In the genomic region with DNA sequence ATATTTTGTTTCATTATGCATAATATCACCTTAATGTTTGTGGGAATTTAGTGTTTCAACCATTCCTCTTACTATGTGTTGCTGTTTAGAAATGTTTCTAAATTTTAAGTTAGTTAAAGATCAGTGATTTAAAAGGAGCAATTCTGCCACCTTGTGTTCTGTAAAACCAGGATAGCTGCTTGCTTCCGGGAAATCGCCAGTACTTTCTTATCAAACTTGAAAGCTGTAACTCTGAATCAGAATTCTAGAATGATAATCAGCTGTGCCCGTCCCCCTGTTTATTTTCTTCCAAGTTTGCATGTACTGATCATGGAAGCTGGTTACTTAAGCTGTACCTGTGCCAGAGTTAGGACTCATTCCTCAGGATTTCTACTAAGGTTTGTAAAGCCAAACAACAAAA, we compare ENCODE assay signal across 8 cellular contexts.
DNase-seq lines count a peak whose midpoint lies in the region; ATAC-seq and TF ChIP-seq lines count a peak whose summit lies in the region.

No MANE protein-coding gene starts in this region.

- H3K4me3 ChIP-seq in neural cell (ENCODE audit: low read length): no peak overlapping the region

- peak; percentile 9 for DNase-seq in Calu3
- peak; percentile 49 for DNase-seq in NOMO-1 treated with DMSO at 0.1 percent for 48 hours (lab: John Stamatoyannopoulos, UW; ENCODE audit: unreplicated experiment)
- DNase-seq in endothelial cell (ENCODE audit: low spot score): no peak
- no peak for DNase-seq in activated T-cell treated with anti-CD3 and anti-CD28 coated beads, Interleukin-2, amount 50 U/mL, for 4 hours
- no peak for DNase-seq in DMS79 treated with DMSO at 0.1 percent for 48 hours (lab: John Stamatoyannopoulos, UW)
- DNase-seq in cerebellum (ENCODE audit: low spot score): no peak

- H3K4me1 Mint-ChIP-seq in Calu3 (ENCODE audit: low read depth, unreplicated experiment) (peaks cover 14% of the 10 kb centered on the region), endothelial cell (ENCODE audit: unreplicated experiment) (peaks cover 24% of the 10 kb centered on the region)
- no peaks in the 10 kb centered on the region for H3K4me1 Mint-ChIP-seq in activated T-cell treated with anti-CD3 and anti-CD28 coated beads, Interleukin-2, amount 50 U/mL, for 4 hours (ENCODE audit: low read depth)

- H3K36me3 ChIP-seq in neural cell (ENCODE audit: insufficient read depth, low read length): no peaks in the 10 kb centered on the region

- no peaks in the 10 kb centered on the region for H3K9me3 ChIP-seq in neural cell (ENCODE audit: low read length)

- no peak for TF ChIP-seq EP300 in neural cell (conservative IDR thresholded peaks at IDR 0.05; ENCODE audit: poor library complexity, severe bottlenecking)

- H3K79me2 ChIP-seq in neural cell (replicated peaks; ENCODE audit: insufficient read depth, low read length): no peaks in the 10 kb centered on the region

- H3K27ac Mint-ChIP-seq in Calu3 (ENCODE audit: unreplicated experiment) (no peak overlapping the region), endothelial cell (ENCODE audit: unreplicated experiment) (no peak overlapping the region)

- no peaks in the 10 kb centered on the region for H3K36me3 Mint-ChIP-seq in Calu3 (ENCODE audit: insufficient read depth, unreplicated experiment)
- H3K36me3 Mint-ChIP-seq in endothelial cell (ENCODE audit: low read depth, unreplicated experiment): no peaks in the 10 kb centered on the region
- no peaks in the 10 kb centered on the region for H3K36me3 Mint-ChIP-seq in activated T-cell treated with anti-CD3 and anti-CD28 coated beads, Interleukin-2, amount 50 U/mL, for 4 hours (ENCODE audit: insufficient read depth)

- H3K27me3 Mint-ChIP-seq in Calu3 (ENCODE audit: unreplicated experiment): no peaks in the 10 kb centered on the region
- H3K27me3 Mint-ChIP-seq in endothelial cell (ENCODE audit: unreplicated experiment): no peaks in the 10 kb centered on the region
- H3K27me3 Mint-ChIP-seq in activated T-cell treated with anti-CD3 and anti-CD28 coated beads, Interleukin-2, amount 50 U/mL, for 4 hours (ENCODE audit: low read depth): peaks cover 4% of the 10 kb centered on the region

- H4K20me1 ChIP-seq in neural cell (ENCODE audit: insufficient read depth): no peaks in the 10 kb centered on the region

- no TSS peak for BruUV-seq in Calu3 (replicated peaks; lab: Mats Ljungman, UMichigan)

- H3K27ac ChIP-seq in neural cell (ENCODE audit: low read length): no peak overlapping the region

- TF ChIP-seq CTCF in Calu3 (IDR thresholded peaks at IDR 0.05; ENCODE audit: unreplicated experiment) (peak; percentile 22), endothelial cell (IDR thresholded peaks at IDR 0.05; ENCODE audit: unreplicated experiment) (peak; percentile 23), neural cell (IDR thresholded peaks at IDR 0.05; ENCODE audit: poor library complexity, severe bottlenecking) (peak; percentile 60)

- CTCF ChIA-PET in Calu3 (lab: Charles Lee): interaction anchor here (1.1 to 1.5 kb wide), 3 partner anchors 246 to 577 kb away, joined by 4 to 13 read pairs (median 11); no protein-coding TSS in a partner anchor

- H3F3A ChIP-seq in neural cell (ENCODE audit: insufficient read depth, low read length, poor library complexity, severe bottlenecking): no peaks in the 10 kb centered on the region

- TF ChIP-seq RAD21 in neural cell (conservative IDR thresholded peaks at IDR 0.05): peak; percentile 62

- intact Hi-C loops in Calu3 (cut with micrococcal nuclease; ENCODE audit: unreplicated experiment): loop anchor here (2.0 to 5.0 kb wide), 4 partner anchors 186 to 634 kb away; no protein-coding TSS in a partner anchor

- H3K4me3 Mint-ChIP-seq in Calu3 (ENCODE audit: low read depth, unreplicated experiment) (no peak overlapping the region), endothelial cell (ENCODE audit: unreplicated experiment) (no peak overlapping the region)
- H3K4me3 Mint-ChIP-seq in activated T-cell treated with anti-CD3 and anti-CD28 coated beads, Interleukin-2, amount 50 U/mL, for 4 hours: no peak overlapping the region

- no peaks in the 10 kb centered on the region for H3K27me3 ChIP-seq in neural cell (ENCODE audit: insufficient read depth, low read depth, low read length)

- no peak overlapping the region for H3K4me2 ChIP-seq in neural cell (ENCODE audit: low read length)

- no peak overlapping the region for H3K9ac ChIP-seq in neural cell (ENCODE audit: low read length)

- ATAC-seq in HG02763 (IDR thresholded peaks at IDR 0.05; ENCODE audit: unreplicated experiment): no peak
- no peak for ATAC-seq in activated T-cell treated with anti-CD3 and anti-CD28 coated beads, Interleukin-2, amount 50 U/mL, for 4 hours

- H2AFZ ChIP-seq in neural cell (ENCODE audit: low read depth, low read length): no peak overlapping the region

- H3K9me2 ChIP-seq in neural cell (ENCODE audit: insufficient read depth, low read length): no peaks in the 10 kb centered on the region

- H3K9me3 Mint-ChIP-seq in Calu3 (ENCODE audit: low read depth, unreplicated experiment): no peaks in the 10 kb centered on the region
- no peaks in the 10 kb centered on the region for H3K9me3 Mint-ChIP-seq in endothelial cell (ENCODE audit: unreplicated experiment)
- no peaks in the 10 kb centered on the region for H3K9me3 Mint-ChIP-seq in activated T-cell treated with anti-CD3 and anti-CD28 coated beads, Interleukin-2, amount 50 U/mL, for 4 hours

TF ChIP-seq in neural cell, 6 proteins besides CTCF, POLR2A, EP300 and RAD21:
- TF ChIP-seq, protein P1, sequence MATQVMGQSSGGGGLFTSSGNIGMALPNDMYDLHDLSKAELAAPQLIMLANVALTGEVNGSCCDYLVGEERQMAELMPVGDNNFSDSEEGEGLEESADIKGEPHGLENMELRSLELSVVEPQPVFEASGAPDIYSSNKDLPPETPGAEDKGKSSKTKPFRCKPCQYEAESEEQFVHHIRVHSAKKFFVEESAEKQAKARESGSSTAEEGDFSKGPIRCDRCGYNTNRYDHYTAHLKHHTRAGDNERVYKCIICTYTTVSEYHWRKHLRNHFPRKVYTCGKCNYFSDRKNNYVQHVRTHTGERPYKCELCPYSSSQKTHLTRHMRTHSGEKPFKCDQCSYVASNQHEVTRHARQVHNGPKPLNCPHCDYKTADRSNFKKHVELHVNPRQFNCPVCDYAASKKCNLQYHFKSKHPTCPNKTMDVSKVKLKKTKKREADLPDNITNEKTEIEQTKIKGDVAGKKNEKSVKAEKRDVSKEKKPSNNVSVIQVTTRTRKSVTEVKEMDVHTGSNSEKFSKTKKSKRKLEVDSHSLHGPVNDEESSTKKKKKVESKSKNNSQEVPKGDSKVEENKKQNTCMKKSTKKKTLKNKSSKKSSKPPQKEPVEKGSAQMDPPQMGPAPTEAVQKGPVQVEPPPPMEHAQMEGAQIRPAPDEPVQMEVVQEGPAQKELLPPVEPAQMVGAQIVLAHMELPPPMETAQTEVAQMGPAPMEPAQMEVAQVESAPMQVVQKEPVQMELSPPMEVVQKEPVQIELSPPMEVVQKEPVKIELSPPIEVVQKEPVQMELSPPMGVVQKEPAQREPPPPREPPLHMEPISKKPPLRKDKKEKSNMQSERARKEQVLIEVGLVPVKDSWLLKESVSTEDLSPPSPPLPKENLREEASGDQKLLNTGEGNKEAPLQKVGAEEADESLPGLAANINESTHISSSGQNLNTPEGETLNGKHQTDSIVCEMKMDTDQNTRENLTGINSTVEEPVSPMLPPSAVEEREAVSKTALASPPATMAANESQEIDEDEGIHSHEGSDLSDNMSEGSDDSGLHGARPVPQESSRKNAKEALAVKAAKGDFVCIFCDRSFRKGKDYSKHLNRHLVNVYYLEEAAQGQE (IDR thresholded peaks at IDR 0.05; ENCODE audit: borderline replicate concordance): no peak
- TF ChIP-seq EZH2 (IDR thresholded peaks at IDR 0.05; ENCODE audit: borderline replicate concordance, insufficient read depth, low read length, poor library complexity, severe bottlenecking) (no peak), MXI1 (conservative IDR thresholded peaks at IDR 0.05; ENCODE audit: poor library complexity, severe bottlenecking) (no peak), SMC3 (conservative IDR thresholded peaks at IDR 0.05; ENCODE audit: poor library complexity) (peak; percentile 66)
TF ChIP-seq in neural cell: peak in this region for 1.

Comparison
In these comparisons a context has a peak if more than half of its experiments do, and no peak if none do; other contexts are left out.
1. DNase-seq: peak in Calu3 (single experiment) and NOMO-1 treated with DMSO at 0.1 percent for 48 hours (single experiment); none in endothelial cell (single experiment), activated T-cell treated with anti-CD3 and anti-CD28 coated beads, Interleukin-2, amount 50 U/mL, for 4 hours (single experiment), DMS79 treated with DMSO at 0.1 percent for 48 hours (single experiment) and cerebellum (single experiment).
2. Peak in every context shown above with its lines, with median percentiles within 50 percentile points of each other: CTCF ChIP-seq.